In genomic region chr11:110960167-110960566, GRCh38 we compare ENCODE assay signal across 7 cellular contexts.
"Had no signal": no experiment of that assay in that cellular context is flagged by ENCODE, and none has a peak within 500 bp of the region (broad histone marks: within the 10 kb centered on the region; RNA-seq: fewer than 3 reads in every experiment).

No MANE protein-coding gene starts in this region.

- H3K4me3 ChIP-seq: GM23338 had no signal

- DNase-seq: H9, HCEC 1CT, KBM-7 had no signal

- FAIRE-seq: H1, H54, HTR-8/SVneo had no signal

- ATAC-seq: GM23338 had no signal
